Comparison of ENCODE assay signal across 23 cellular contexts in the genomic region with DNA sequence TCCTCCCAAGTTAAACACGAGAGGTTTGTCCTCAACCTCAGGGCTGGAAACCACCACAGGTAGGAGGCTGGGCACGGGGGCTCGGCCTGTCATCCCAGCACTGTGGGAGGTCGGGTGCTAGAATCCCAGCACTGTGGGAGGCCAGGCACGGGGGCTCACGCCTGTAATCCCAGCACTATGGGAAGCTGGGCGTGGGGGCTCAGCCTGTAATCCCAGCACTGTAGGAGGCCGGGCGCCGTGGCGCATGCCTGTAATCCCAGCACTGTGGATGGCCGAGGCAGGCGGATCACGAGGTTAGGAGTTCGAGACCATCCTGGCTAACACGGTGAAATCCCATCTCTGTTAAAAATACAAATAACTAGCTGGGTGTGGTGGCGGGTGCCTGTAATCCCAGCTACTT. TPM values are rescaled to one million over a fixed set of nuclear protein-coding genes. Genes with fewer than 3 reads are reported as not detected.
DNase-seq lines count a peak whose midpoint lies in the region; ATAC-seq, FAIRE-seq and TF ChIP-seq lines count a peak whose summit lies in the region.
"Had no signal": no experiment of that assay in that cellular context is flagged by ENCODE, and none has a peak within 500 bp of the region (broad histone marks: within the 10 kb centered on the region; RNA-seq: fewer than 3 reads in every experiment).

No MANE protein-coding gene starts in this region.

- H3K18ac ChIP-seq in neuronal stem cell (ENCODE audit: low read length): no peak overlapping the region

- TF ChIP-seq POLR2A in K562 (conservative IDR thresholded peaks at IDR 0.05): no peak

- no peaks in the 10 kb centered on the region for H3K27me3 ChIP-seq in K562 (ENCODE audit: control insufficient read depth in 2 of 2, insufficient read depth in 2 of 2, low read length in 2 of 2)
- H3K27me3 ChIP-seq in neuronal stem cell (ENCODE audit: control insufficient read depth in 3 of 3, insufficient read depth in 3 of 3, low read depth in 1 of 3, low read length in 3 of 3): no peaks in the 10 kb centered on the region
- H3K27me3 ChIP-seq in upper lobe of right lung: no peaks in the 10 kb centered on the region
- H3K27me3 ChIP-seq: BLaER1 treated with 17β-estradiol and CSF1 and Interleukin-3, amounts not matched to agents 10 nM and 100 nM; MG63; Peyer's patch had no signal

- peaks cover 46% of the 10 kb centered on the region for H3K36me3 Mint-ChIP-seq in activated T-cell treated with anti-CD3 and anti-CD28 coated beads, Interleukin-2, amount 50 U/mL, for 24 hours (ENCODE audit: low read depth)
- peaks cover 2% of the 10 kb centered on the region for H3K36me3 Mint-ChIP-seq in activated T-cell treated with anti-CD3 and anti-CD28 coated beads, Interleukin-2, amount 50 U/mL, for 4 hours (ENCODE audit: insufficient read depth)

- H3K27me3 Mint-ChIP-seq in activated T-cell treated with anti-CD3 and anti-CD28 coated beads, Interleukin-2, amount 50 U/mL, for 24 hours: no peaks in the 10 kb centered on the region
- no peaks in the 10 kb centered on the region for H3K27me3 Mint-ChIP-seq in activated T-cell treated with anti-CD3 and anti-CD28 coated beads, Interleukin-2, amount 50 U/mL, for 4 hours (ENCODE audit: low read depth)
- H3K27me3 Mint-ChIP-seq: CD4-positive, alpha-beta T cell had no signal

- TF ChIP-seq EP300 in K562 (IDR thresholded peaks at IDR 0.05; ENCODE audit: low read length): no peak

- peaks cover 11% of the 10 kb centered on the region for H3K4me1 Mint-ChIP-seq in activated T-cell treated with anti-CD3 and anti-CD28 coated beads, Interleukin-2, amount 50 U/mL, for 24 hours (ENCODE audit: low read depth)
- H3K4me1 Mint-ChIP-seq in activated T-cell treated with anti-CD3 and anti-CD28 coated beads, Interleukin-2, amount 50 U/mL, for 4 hours (ENCODE audit: low read depth): peaks cover 12% of the 10 kb centered on the region

- TF ChIP-seq CTCF in K562 (IDR thresholded peaks at IDR 0.05 in 2 of 3, conservative IDR thresholded peaks at IDR 0.05 in 1 of 3; ENCODE audit: insufficient read depth in 2 of 3, low read depth in 1 of 3, low read length in 3 of 3) (no peak), upper lobe of right lung (IDR thresholded peaks at IDR 0.05) (no peak)

- H3K79me2 ChIP-seq in K562 (ENCODE audit: control insufficient read depth, insufficient read depth, low read length): no peaks in the 10 kb centered on the region

- H3K9me3 ChIP-seq in K562 (replicated peaks; ENCODE audit: control insufficient read depth, insufficient read depth, low read depth, low read length) (no peaks in the 10 kb centered on the region), neuronal stem cell (replicated peaks in 1 of 2; ENCODE audit: control insufficient read depth in 2 of 2, insufficient read depth in 1 of 2, low read depth in 1 of 2, low read length in 2 of 2) (no peaks in the 10 kb centered on the region), upper lobe of right lung (no peaks in the 10 kb centered on the region)
- H3K9me3 ChIP-seq: A549; BLaER1 treated with 17β-estradiol and CSF1 and Interleukin-3, amounts not matched to agents 10 nM and 100 nM; Caco-2; MG63; Peyer's patch had no signal

- no peaks in the 10 kb centered on the region for H3K9me3 Mint-ChIP-seq in activated T-cell treated with anti-CD3 and anti-CD28 coated beads, Interleukin-2, amount 50 U/mL, for 24 hours
- no peaks in the 10 kb centered on the region for H3K9me3 Mint-ChIP-seq in activated T-cell treated with anti-CD3 and anti-CD28 coated beads, Interleukin-2, amount 50 U/mL, for 4 hours
- H3K9me3 Mint-ChIP-seq: CD4-positive, alpha-beta T cell had no signal

- intact Hi-C loops in K562 (cut with micrococcal nuclease) (no loop called here), upper lobe of right lung (cut with DNase I) (no loop called here)

- in situ Hi-C loops in K562 (cut with MboI): no loop called here

- no peak overlapping the region for H3K27ac Mint-ChIP-seq in activated T-cell treated with anti-CD3 and anti-CD28 coated beads, Interleukin-2, amount 50 U/mL, for 24 hours
- H3K27ac Mint-ChIP-seq: CD4-positive, alpha-beta T cell had no signal

- DNase-seq in activated T-cell treated with anti-CD3 and anti-CD28 coated beads, Interleukin-2, amount 50 U/mL, for 24 hours: peak; percentile 2
- no peak for DNase-seq in activated T-cell treated with anti-CD3 and anti-CD28 coated beads, Interleukin-2, amount 50 U/mL, for 4 hours
- DNase-seq in K562 (ENCODE audit: extremely low read depth in 1 of 4, low spot score in 3 of 4): no peak
- DNase-seq in neuronal stem cell (ENCODE audit: low spot score): no peak
- peak; percentile 54 for DNase-seq in upper lobe of right lung
- DNase-seq in activated effector memory CD4-positive, alpha-beta T cell treated with Interleukin-2 at 50 U/mL for 16 hours: no peak
- DNase-seq in NCI-H1092 (lab: John Stamatoyannopoulos, UW): no peak
- DNase-seq: AML-193, Caco-2, MG63, NCI-H2029, NCI-H446, NCI-H524 treated with DMSO at 0.1 percent for 48 hours, NCI-H774, OCI-M1, SHP77 treated with DMSO at 0.1 percent for 48 hours had no signal

- H3K36me3 ChIP-seq in K562 (ENCODE audit: control insufficient read depth, insufficient read depth, low read length) (peaks cover 21% of the 10 kb centered on the region; the same call in 1 of the 3 replicates), neuronal stem cell (replicated peaks in 1 of 2; ENCODE audit: control insufficient read depth in 2 of 2, insufficient read depth in 2 of 2, low read length in 2 of 2) (peaks cover 7 to 47% of the 10 kb centered on the region in 2 donors), upper lobe of right lung (peaks cover 32% of the 10 kb centered on the region)

- H2AK5ac ChIP-seq in neuronal stem cell (ENCODE audit: low read depth, low read length): no peak overlapping the region

- H3K4ac ChIP-seq in neuronal stem cell (ENCODE audit: low read length): no peak overlapping the region

- H3K4me3 ChIP-seq in K562: no peak overlapping the region
- no peak overlapping the region for H3K4me3 ChIP-seq in neuronal stem cell (ENCODE audit: low read length in 2 of 2)
- H3K4me3 ChIP-seq in upper lobe of right lung: no peak overlapping the region
- H3K4me3 ChIP-seq: A549; BLaER1 treated with 17β-estradiol and CSF1 and Interleukin-3, amounts not matched to agents 10 nM and 100 nM; MG63; Peyer's patch had no signal

- no peak for FAIRE-seq in K562 (lab: Jason Lieb, UNC)
- FAIRE-seq: A549, G401.6, H54, HepG2 had no signal

- H3K4me3 Mint-ChIP-seq in activated T-cell treated with anti-CD3 and anti-CD28 coated beads, Interleukin-2, amount 50 U/mL, for 24 hours: no peak overlapping the region
- no peak overlapping the region for H3K4me3 Mint-ChIP-seq in activated T-cell treated with anti-CD3 and anti-CD28 coated beads, Interleukin-2, amount 50 U/mL, for 4 hours
- H3K4me3 Mint-ChIP-seq: CD4-positive, alpha-beta T cell had no signal

- H3K79me1 ChIP-seq in neuronal stem cell (ENCODE audit: low read depth, low read length): peaks cover 2% of the 10 kb centered on the region

- no peak overlapping the region for H4K8ac ChIP-seq in neuronal stem cell (ENCODE audit: low read depth, low read length)

- no peaks in the 10 kb centered on the region for H4K20me1 ChIP-seq in K562 (replicated peaks; ENCODE audit: control insufficient read depth, insufficient read depth, low read length)

- H3K27ac ChIP-seq in K562 (ENCODE audit: extremely low read depth, low read depth, low read length): no peak overlapping the region
- H3K27ac ChIP-seq in neuronal stem cell (replicated peaks; ENCODE audit: low read length): no peak overlapping the region
- H3K27ac ChIP-seq in upper lobe of right lung: no peak overlapping the region
- H3K27ac ChIP-seq: A549, Peyer's patch had no signal

- H3K4me1 ChIP-seq in K562 (replicated peaks in 1 of 2; ENCODE audit: control insufficient read depth in 2 of 2, insufficient read depth in 2 of 2, low read length in 2 of 2): peaks cover 2 to 4% of the 10 kb centered on the region in 2 experiments; a peak in 3 of 5 replicates
- H3K4me1 ChIP-seq in neuronal stem cell (ENCODE audit: control insufficient read depth in 2 of 2, insufficient read depth in 1 of 2, low read depth in 1 of 2, low read length in 2 of 2): no peaks in the 10 kb centered on the region
- H3K4me1 ChIP-seq in upper lobe of right lung: no peaks in the 10 kb centered on the region
- H3K4me1 ChIP-seq: A549, Caco-2 had no signal

- no peak for TF ChIP-seq RAD21 in K562 (CRISPR knock-in tag; conservative IDR thresholded peaks at IDR 0.05 in 1 of 2, IDR thresholded peaks at IDR 0.05 in 1 of 2)

- H4K91ac ChIP-seq in neuronal stem cell (ENCODE audit: low read depth, low read length, poor library complexity): no peak overlapping the region

- H3K23ac ChIP-seq in neuronal stem cell (ENCODE audit: low read depth, low read length, poor library complexity): no peak overlapping the region

- H2BK120ac ChIP-seq in neuronal stem cell (ENCODE audit: low read depth, low read length): no peak overlapping the region

- H3K9me1 ChIP-seq in K562 (ENCODE audit: control insufficient read depth, insufficient read depth, low read length): no peaks in the 10 kb centered on the region

- no peak overlapping the region for H3K14ac ChIP-seq in neuronal stem cell (ENCODE audit: low read length)

- 95% methylated on average over 14 of the region's 17 CpGs for WGBS in K562 (ENCODE audit: insufficient coverage, low coverage, missing lambda C conversion rate)
- WGBS in neuronal stem cell (ENCODE audit: extremely low coverage in 2 of 2, insufficient read length in 2 of 2, insufficient replicate concordance in 1 of 2), 2 donors: no CpG with 5 or more reads among the region's 17 CpGs

- H3K9ac ChIP-seq in K562 (ENCODE audit: insufficient read depth in 1 of 2, low read depth in 2 of 2, low read length in 2 of 2): no peak overlapping the region
- peak overlapping the region; percentile 72 for H3K9ac ChIP-seq in neuronal stem cell (ENCODE audit: low read depth, low read length, poor library complexity)
- H3K9ac ChIP-seq: BLaER1 treated with 17β-estradiol and CSF1 and Interleukin-3, amounts not matched to agents 10 nM and 100 nM had no signal

- no peak overlapping the region for H2BK5ac ChIP-seq in neuronal stem cell (ENCODE audit: low read length)

- no TSS peak for BruUV-seq in K562 (replicated peaks; lab: Mats Ljungman, UMichigan)

- no peak overlapping the region for H3K4me2 ChIP-seq in K562 (ENCODE audit: insufficient read depth, low read length)
- no peak overlapping the region for H3K4me2 ChIP-seq in neuronal stem cell (ENCODE audit: insufficient read depth, low read length, poor library complexity, severe bottlenecking)
- H3K4me2 ChIP-seq: A549; BLaER1 treated with 17β-estradiol and CSF1 and Interleukin-3, amounts not matched to agents 10 nM and 100 nM had no signal

- no peak overlapping the region for H2AFZ ChIP-seq in K562 (ENCODE audit: low read depth, low read length)
- no peak overlapping the region for H2AFZ ChIP-seq in neuronal stem cell (ENCODE audit: low read length)

- CTCF ChIA-PET in K562 (lab: Yijun Ruan, JAX; ENCODE audit: low intra/inter-chr PET ratio): no interaction called here

- H2BK15ac ChIP-seq in neuronal stem cell (ENCODE audit: low read length): no peak overlapping the region

- POLR2A ChIA-PET in K562 (lab: Yijun Ruan, JAX): no interaction called here

- no peak overlapping the region for H2BK12ac ChIP-seq in neuronal stem cell (ENCODE audit: low read length)

- no peak for ATAC-seq in activated T-cell treated with anti-CD3 and anti-CD28 coated beads, Interleukin-2, amount 50 U/mL, for 4 hours
- no peak for ATAC-seq in K562
- peak; percentile 14 for ATAC-seq in upper lobe of right lung

RNA-seq across cellular contexts. Expression of gene CDK11A, which starts 6.7 kb away (rescaled TPM):
- 100 to 1,000 TPM in 2 of 3 donors, 10 to 100 TPM in 1; 90.1 to 143 (median 126) TPM for total RNA-seq in activated T-cell treated with anti-CD3 and anti-CD28 coated beads, Interleukin-2, amount 50 U/mL, for 4 hours
- 123 and 215 TPM in 2 replicates for total RNA-seq in K562 (2011; cell fraction: chromatin; rRNA removed; ENCODE audit: low replicate concordance)
- 128 and 164 TPM in 2 replicates for total RNA-seq in K562 (2011; cell fraction: nucleolus; rRNA removed)
- total RNA-seq in K562 (2011; cell fraction: nucleoplasm; rRNA removed): 71.6 and 88.8 TPM in 2 replicates
- 44.4 and 48.8 TPM in 2 replicates for total RNA-seq in K562 (2014; rRNA removed)
- total RNA-seq in K562 (2014; rRNA removed; fragmentation: Illumina TruSeq; extraction: Trizol): 15.2 and 18.4 TPM in 2 replicates
- 33.6 and 43.9 TPM in 2 replicates for total RNA-seq in K562 (2015; rRNA removed; fragmentation: Illumina TruSeq; extraction: Trizol)
- 58.5 and 71.0 TPM in 2 replicates for total RNA-seq in K562 (2021)
- 13.0 and 17.4 TPM in 2 replicates for polyA plus RNA-seq in K562 (2011; rRNA removed)
- polyA plus RNA-seq in K562 (2011; cell fraction: cytosol; rRNA removed): 10.4 and 24.1 TPM in 2 replicates
- 167 and 314 TPM in 2 replicates for polyA plus RNA-seq in K562 (2011; cell fraction: nucleus; rRNA removed)
- polyA plus RNA-seq in K562 (2012): 54.0 and 63.7 TPM in 2 replicates
- polyA plus RNA-seq in K562 (2014; fragmentation: Illumina TruSeq; extraction: Trizol): 49.8 and 53.1 TPM in 2 replicates
- polyA plus RNA-seq in K562 (2014; fragmentation: Nextera tagmentation; extraction: Ambion mirVana): 1 to 10 TPM; 4.5 to 8.4 TPM
- polyA plus RNA-seq in K562 (2014; rRNA removed): 49.5 and 67.0 TPM in 2 replicates
- 8.1 and 9.7 TPM in 2 replicates for polyA minus RNA-seq in K562 (2011; rRNA and poly(A)+ RNA removed)
- polyA minus RNA-seq in K562 (2011; cell fraction: cytosol; rRNA and poly(A)+ RNA removed): 143 and 147 TPM in 2 replicates
- polyA minus RNA-seq in K562 (2011; cell fraction: nucleus; rRNA and poly(A)+ RNA removed): 39.7 and 41.0 TPM in 2 replicates
- 23.9 TPM for polyA plus RNA-seq in neuronal stem cell (2013, experiment 1 of 2)
- polyA plus RNA-seq in neuronal stem cell (2013, experiment 2 of 2): 23.6 TPM
- 51.7 TPM for total RNA-seq in upper lobe of right lung

RNA-seq across cellular contexts. Expression of gene SLC35E2B, which starts 38.3 kb away (rescaled TPM):
- total RNA-seq in activated T-cell treated with anti-CD3 and anti-CD28 coated beads, Interleukin-2, amount 50 U/mL, for 4 hours: 10 to 100 TPM; 14.8 to 27.2 (median 20.2) TPM
- total RNA-seq in K562 (2011; cell fraction: chromatin; rRNA removed; ENCODE audit: low replicate concordance): 99.6 and 161 TPM in 2 replicates
- total RNA-seq in K562 (2011; cell fraction: nucleolus; rRNA removed): 107 and 109 TPM in 2 replicates
- total RNA-seq in K562 (2011; cell fraction: nucleoplasm; rRNA removed): 98.4 and 102 TPM in 2 replicates
- total RNA-seq in K562 (2014; rRNA removed) (18.4 and 22.5 TPM in 2 replicates), K562 (2014; rRNA removed; fragmentation: Illumina TruSeq; extraction: Trizol) (14.8 TPM in 2 replicates), K562 (2015; rRNA removed; fragmentation: Illumina TruSeq; extraction: Trizol) (20.7 and 21.9 TPM in 2 replicates), K562 (2021) (38.9 and 44.6 TPM in 2 replicates), upper lobe of right lung (49.8 TPM)
- polyA plus RNA-seq in K562 (2011; rRNA removed) (30.8 and 36.5 TPM in 2 replicates), K562 (2014; fragmentation: Illumina TruSeq; extraction: Trizol) (29.5 and 31.5 TPM in 2 replicates), K562 (2014; fragmentation: Nextera tagmentation; extraction: Ambion mirVana) (1 to 10 TPM; 4.7 to 5.2 TPM), K562 (2014; rRNA removed) (29.8 and 34.1 TPM in 2 replicates)
- polyA plus RNA-seq in K562 (2011; cell fraction: cytosol; rRNA removed): 33.9 and 35.2 TPM in 2 replicates
- polyA plus RNA-seq in K562 (2011; cell fraction: nucleus; rRNA removed): 139 and 182 TPM in 2 replicates
- 28.9 and 66.9 TPM in 2 replicates for polyA plus RNA-seq in K562 (2012)
- 19.2 and 25.3 TPM in 2 replicates for polyA minus RNA-seq in K562 (2011; rRNA and poly(A)+ RNA removed)
- polyA minus RNA-seq in K562 (2011; cell fraction: cytosol; rRNA and poly(A)+ RNA removed): 23.7 and 23.9 TPM in 2 replicates
- polyA minus RNA-seq in K562 (2011; cell fraction: nucleus; rRNA and poly(A)+ RNA removed): 26.0 and 28.7 TPM in 2 replicates
- 35.7 TPM for polyA plus RNA-seq in neuronal stem cell (2013, experiment 1 of 2)
- polyA plus RNA-seq in neuronal stem cell (2013, experiment 2 of 2): 36.2 TPM

RNA-seq across cellular contexts. Expression of gene NADK, which starts 47.4 kb away (rescaled TPM):
- total RNA-seq in activated T-cell treated with anti-CD3 and anti-CD28 coated beads, Interleukin-2, amount 50 U/mL, for 4 hours: 100 to 1,000 TPM in 2 of 3 donors, 10 to 100 TPM in 1; 98.7 to 108 (median 106) TPM
- 266 and 574 TPM in 2 replicates for total RNA-seq in K562 (2011; cell fraction: chromatin; rRNA removed; ENCODE audit: low replicate concordance)
- total RNA-seq in K562 (2011; cell fraction: nucleolus; rRNA removed): 372 and 388 TPM in 2 replicates
- 193 and 246 TPM in 2 replicates for total RNA-seq in K562 (2011; cell fraction: nucleoplasm; rRNA removed)
- total RNA-seq in K562 (2014; rRNA removed) (116 and 133 TPM in 2 replicates), K562 (2014; rRNA removed; fragmentation: Illumina TruSeq; extraction: Trizol) (35.7 and 46.1 TPM in 2 replicates), K562 (2015; rRNA removed; fragmentation: Illumina TruSeq; extraction: Trizol) (63.0 and 66.6 TPM in 2 replicates), K562 (2021) (131 and 135 TPM in 2 replicates), upper lobe of right lung (99.2 TPM)
- polyA plus RNA-seq in K562 (2011; rRNA removed) (99.6 and 121 TPM in 2 replicates), K562 (2014; fragmentation: Illumina TruSeq; extraction: Trizol) (75.1 and 81.2 TPM in 2 replicates), K562 (2014; fragmentation: Nextera tagmentation; extraction: Ambion mirVana) (1 to 10 TPM; 1.5 to 2.1 TPM), K562 (2014; rRNA removed) (131 and 149 TPM in 2 replicates)
- polyA plus RNA-seq in K562 (2011; cell fraction: cytosol; rRNA removed): 62.8 and 91.9 TPM in 2 replicates
- 448 and 488 TPM in 2 replicates for polyA plus RNA-seq in K562 (2011; cell fraction: nucleus; rRNA removed)
- polyA plus RNA-seq in K562 (2012): 76.9 and 85.6 TPM in 2 replicates
- 23.4 and 41.8 TPM in 2 replicates for polyA minus RNA-seq in K562 (2011; rRNA and poly(A)+ RNA removed)
- 54.8 and 55.2 TPM in 2 replicates for polyA minus RNA-seq in K562 (2011; cell fraction: cytosol; rRNA and poly(A)+ RNA removed)
- polyA minus RNA-seq in K562 (2011; cell fraction: nucleus; rRNA and poly(A)+ RNA removed): 94.5 and 123 TPM in 2 replicates
- 45.5 TPM for polyA plus RNA-seq in neuronal stem cell (2013, experiment 1 of 2)
- 43.7 TPM for polyA plus RNA-seq in neuronal stem cell (2013, experiment 2 of 2)

Comparison
In these comparisons a context has a peak if more than half of its experiments do, and no peak if none do; other contexts are left out.
1. DNase-seq: peak in activated T-cell treated with anti-CD3 and anti-CD28 coated beads, Interleukin-2, amount 50 U/mL, for 24 hours (single experiment) and upper lobe of right lung (single experiment); none in activated T-cell treated with anti-CD3 and anti-CD28 coated beads, Interleukin-2, amount 50 U/mL, for 4 hours (single experiment), K562 (0 of 4), neuronal stem cell (single experiment), activated effector memory CD4-positive, alpha-beta T cell treated with Interleukin-2 at 50 U/mL for 16 hours (single experiment) and NCI-H1092 (single experiment).